Comparison of ENCODE assay signal across 1 cellular context in the genomic region with DNA sequence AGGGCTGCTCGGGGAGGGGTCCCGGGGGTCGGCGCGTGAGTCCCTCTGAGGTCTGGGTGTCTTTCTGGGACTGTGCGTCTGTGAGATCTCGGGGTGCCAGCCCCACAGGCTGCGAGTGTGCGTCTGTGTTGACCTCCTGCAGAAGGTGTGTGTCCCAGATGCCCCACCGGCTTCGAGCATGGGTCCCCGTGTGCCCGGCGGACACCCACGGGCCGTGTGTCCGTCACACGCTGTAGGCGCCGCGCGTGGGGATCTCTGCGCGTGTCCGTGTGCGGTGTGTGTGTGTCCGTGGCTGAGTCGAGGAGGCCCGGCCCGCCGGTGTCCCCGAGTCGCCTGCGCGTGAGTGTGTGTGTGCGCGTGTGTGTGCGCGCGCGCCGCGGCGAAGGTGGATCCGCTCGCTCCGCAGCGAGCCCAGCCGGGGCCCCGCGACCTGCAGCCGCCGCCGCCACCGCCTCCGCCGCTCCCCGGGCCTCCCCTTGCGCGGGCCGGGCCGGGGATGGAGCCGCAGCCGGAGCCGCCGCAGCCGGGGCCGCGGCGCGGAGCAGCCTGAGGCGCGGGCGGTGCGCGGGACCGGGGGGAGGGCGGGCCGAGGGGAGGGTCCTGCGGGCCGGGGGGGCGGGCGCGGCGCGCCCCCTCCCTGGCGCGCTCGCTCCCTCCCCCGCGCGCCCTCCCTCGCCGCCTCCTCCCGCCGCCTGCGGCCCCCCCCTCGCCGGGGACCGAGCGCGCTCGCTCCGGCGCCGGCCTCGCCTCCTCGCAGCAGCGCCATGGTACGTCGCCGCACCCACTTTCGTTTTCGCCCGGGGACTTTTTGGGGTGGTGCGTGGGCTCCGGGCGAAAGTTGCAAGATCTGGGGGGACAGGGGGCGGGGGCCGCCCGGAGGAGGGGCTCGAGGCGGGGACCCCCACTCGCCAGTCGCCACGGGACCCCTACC.
TF ChIP-seq lines count a peak whose summit lies in the region.

No MANE protein-coding gene starts in this region.

TF ChIP-seq in K562, 482 proteins besides CTCF, POLR2A, EP300 and RAD21 (continued from another document and continues in another):
- no peak for TF ChIP-seq NCOA4 (IDR thresholded peaks at IDR 0.05; ENCODE audit: partially characterized antibody)
- TF ChIP-seq CXXC5 (CRISPR knock-in tag; IDR thresholded peaks at IDR 0.05): peak; percentile 68
- no peak for TF ChIP-seq PTTG1 (tag; IDR thresholded peaks at IDR 0.05; ENCODE audit: low read depth)
- TF ChIP-seq, protein P1, sequence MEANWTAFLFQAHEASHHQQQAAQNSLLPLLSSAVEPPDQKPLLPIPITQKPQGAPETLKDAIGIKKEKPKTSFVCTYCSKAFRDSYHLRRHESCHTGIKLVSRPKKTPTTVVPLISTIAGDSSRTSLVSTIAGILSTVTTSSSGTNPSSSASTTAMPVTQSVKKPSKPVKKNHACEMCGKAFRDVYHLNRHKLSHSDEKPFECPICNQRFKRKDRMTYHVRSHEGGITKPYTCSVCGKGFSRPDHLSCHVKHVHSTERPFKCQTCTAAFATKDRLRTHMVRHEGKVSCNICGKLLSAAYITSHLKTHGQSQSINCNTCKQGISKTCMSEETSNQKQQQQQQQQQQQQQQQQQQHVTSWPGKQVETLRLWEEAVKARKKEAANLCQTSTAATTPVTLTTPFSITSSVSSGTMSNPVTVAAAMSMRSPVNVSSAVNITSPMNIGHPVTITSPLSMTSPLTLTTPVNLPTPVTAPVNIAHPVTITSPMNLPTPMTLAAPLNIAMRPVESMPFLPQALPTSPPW (CRISPR knock-in tag; IDR thresholded peaks at IDR 0.05): peak; percentile 99
- no peak for TF ChIP-seq E2F1 (CRISPR knock-in tag; IDR thresholded peaks at IDR 0.05)
- TF ChIP-seq ZBTB33 (CRISPR knock-in tag; IDR thresholded peaks at IDR 0.05): no peak
- 0 out of 2 replicates have a peak, but pooled peaks have one; percentile 63 for TF ChIP-seq RBM14 (IDR thresholded peaks at IDR 0.05; ENCODE audit: borderline replicate concordance, insufficient read depth, low read depth, low read length)
- peak in 1 of 2 experiments; percentile 13; a peak in 1 of 4 replicates for TF ChIP-seq HDAC1 (IDR thresholded peaks at IDR 0.05)
- TF ChIP-seq, protein P2, sequence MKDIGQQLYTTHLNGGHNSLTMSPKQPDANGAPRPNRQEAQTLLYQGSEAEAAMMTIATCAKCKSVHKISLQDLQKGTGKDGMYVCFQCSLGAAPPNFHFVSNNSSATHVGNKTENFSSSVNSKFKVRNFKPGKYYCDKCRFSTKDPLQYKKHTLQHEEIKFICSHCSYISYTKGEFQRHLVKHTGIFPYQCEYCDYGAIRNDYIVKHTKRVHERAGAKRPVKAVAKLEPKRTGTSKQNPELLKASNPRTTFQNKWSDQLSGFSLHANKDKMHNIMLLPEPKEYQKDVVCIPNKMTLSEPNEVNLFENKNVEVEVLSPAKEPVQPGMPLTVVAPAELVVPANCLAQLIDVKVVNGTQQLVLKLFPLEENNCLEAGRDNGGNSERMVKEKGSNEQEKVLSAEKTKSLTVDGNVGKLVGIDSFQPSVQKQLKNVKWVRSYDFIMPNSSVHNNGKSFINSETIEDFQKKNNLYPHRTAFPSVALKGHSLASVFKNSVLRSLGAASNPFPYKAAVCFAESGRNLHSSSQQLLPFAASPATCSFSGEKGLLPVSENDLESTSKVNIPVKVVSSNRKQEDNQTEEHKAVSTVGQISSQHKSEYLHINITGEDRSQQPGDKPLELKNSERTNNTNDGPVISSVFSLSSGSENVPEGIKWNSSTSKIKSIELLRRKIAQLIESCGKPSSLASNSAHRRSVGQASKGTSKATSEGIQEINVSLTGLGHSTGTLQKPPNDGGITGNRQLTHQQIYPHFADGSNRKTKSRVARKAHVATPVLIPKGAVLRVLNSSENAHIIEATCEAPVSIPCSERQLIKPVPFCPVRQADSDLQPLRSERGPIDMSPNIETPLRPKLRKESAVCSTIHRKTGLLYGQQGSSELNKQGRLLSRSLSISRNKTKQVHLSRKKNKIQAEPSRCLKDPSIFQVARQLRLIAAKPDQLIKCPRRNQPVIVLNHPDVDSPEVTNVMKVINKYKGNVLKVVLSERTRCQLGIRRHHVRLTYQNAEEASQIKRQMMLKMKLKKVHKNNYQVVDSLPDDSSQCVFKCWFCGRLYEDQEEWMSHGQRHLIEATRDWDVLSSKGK (CRISPR knock-in tag; IDR thresholded peaks at IDR 0.05): no peak
- TF ChIP-seq, protein P3, sequence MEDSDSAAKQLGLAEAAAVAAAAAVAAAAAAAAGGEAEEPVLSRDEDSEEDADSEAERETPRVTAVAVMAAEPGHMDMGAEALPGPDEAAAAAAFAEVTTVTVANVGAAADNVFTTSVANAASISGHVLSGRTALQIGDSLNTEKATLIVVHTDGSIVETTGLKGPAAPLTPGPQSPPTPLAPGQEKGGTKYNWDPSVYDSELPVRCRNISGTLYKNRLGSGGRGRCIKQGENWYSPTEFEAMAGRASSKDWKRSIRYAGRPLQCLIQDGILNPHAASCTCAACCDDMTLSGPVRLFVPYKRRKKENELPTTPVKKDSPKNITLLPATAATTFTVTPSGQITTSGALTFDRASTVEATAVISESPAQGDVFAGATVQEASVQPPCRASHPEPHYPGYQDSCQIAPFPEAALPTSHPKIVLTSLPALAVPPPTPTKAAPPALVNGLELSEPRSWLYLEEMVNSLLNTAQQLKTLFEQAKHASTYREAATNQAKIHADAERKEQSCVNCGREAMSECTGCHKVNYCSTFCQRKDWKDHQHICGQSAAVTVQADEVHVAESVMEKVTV (CRISPR knock-in tag; IDR thresholded peaks at IDR 0.05): no peak
- TF ChIP-seq JUNB (CRISPR knock-in tag; conservative IDR thresholded peaks at IDR 0.05): no peak
- TF ChIP-seq AFF1 (IDR thresholded peaks at IDR 0.05; ENCODE audit: low read depth in 1 of 2, partially characterized antibody in 2 of 2): no peak
- TF ChIP-seq TAF7 (tag; IDR thresholded peaks at IDR 0.05): no peak
- TF ChIP-seq PCBP1 (IDR thresholded peaks at IDR 0.05; ENCODE audit: low read depth, low read length, poor library complexity, severe bottlenecking): peak; percentile 29
- TF ChIP-seq ZBTB8A (IDR thresholded peaks at IDR 0.05; ENCODE audit: partially characterized antibody): no peak
- no peak for TF ChIP-seq ZNF324 (CRISPR knock-in tag; IDR thresholded peaks at IDR 0.05)
- TF ChIP-seq IRF2 (CRISPR knock-in tag; IDR thresholded peaks at IDR 0.05): peak; percentile 92
- peak; percentile 67 for TF ChIP-seq SMAD4 (CRISPR knock-in tag; conservative IDR thresholded peaks at IDR 0.05)
- no peak for TF ChIP-seq ZNF76 (CRISPR knock-in tag; IDR thresholded peaks at IDR 0.05; ENCODE audit: borderline replicate concordance)
- no peak for TF ChIP-seq RBM17 (IDR thresholded peaks at IDR 0.05; ENCODE audit: borderline replicate concordance, low read depth, low read length)
- no peak for TF ChIP-seq SRSF3 (IDR thresholded peaks at IDR 0.05; ENCODE audit: insufficient read depth, low read length)
- peak; percentile 47 for TF ChIP-seq MAX (CRISPR knock-in tag; IDR thresholded peaks at IDR 0.05)
- TF ChIP-seq POLR2G (IDR thresholded peaks at IDR 0.05; ENCODE audit: low read depth, low read length): peak; percentile 57
- no peak for TF ChIP-seq E2F4 (CRISPR knock-in tag; IDR thresholded peaks at IDR 0.05; ENCODE audit: low read depth)
- TF ChIP-seq ZNF436 (CRISPR knock-in tag; IDR thresholded peaks at IDR 0.05): no peak
- TF ChIP-seq CAMTA2 (CRISPR knock-in tag; conservative IDR thresholded peaks at IDR 0.05): no peak
- TF ChIP-seq CCAR2 (IDR thresholded peaks at IDR 0.05; ENCODE audit: low read depth, low read length): no peak
- TF ChIP-seq, protein P4, sequence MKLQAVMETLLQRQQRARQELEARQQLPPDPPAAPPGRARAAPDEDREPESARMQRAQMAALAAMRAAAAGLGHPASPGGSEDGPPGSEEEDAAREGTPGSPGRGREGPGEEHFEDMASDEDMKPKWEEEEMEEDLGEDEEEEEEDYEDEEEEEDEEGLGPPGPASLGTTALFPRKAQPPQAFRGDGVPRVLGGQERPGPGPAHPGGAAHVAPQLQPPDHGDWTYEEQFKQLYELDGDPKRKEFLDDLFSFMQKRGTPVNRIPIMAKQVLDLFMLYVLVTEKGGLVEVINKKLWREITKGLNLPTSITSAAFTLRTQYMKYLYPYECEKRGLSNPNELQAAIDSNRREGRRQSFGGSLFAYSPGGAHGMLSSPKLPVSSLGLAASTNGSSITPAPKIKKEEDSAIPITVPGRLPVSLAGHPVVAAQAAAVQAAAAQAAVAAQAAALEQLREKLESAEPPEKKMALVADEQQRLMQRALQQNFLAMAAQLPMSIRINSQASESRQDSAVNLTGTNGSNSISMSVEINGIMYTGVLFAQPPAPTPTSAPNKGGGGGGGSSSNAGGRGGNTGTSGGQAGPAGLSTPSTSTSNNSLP (IDR thresholded peaks at IDR 0.05; ENCODE audit: borderline replicate concordance, low read depth, low read length): no peak
- TF ChIP-seq TEAD2 (tag; IDR thresholded peaks at IDR 0.05): no peak
- TF ChIP-seq NR3C1 (CRISPR knock-in tag; IDR thresholded peaks at IDR 0.05): no peak
- TF ChIP-seq SOX6 (IDR thresholded peaks at IDR 0.05): no peak
- TF ChIP-seq, protein P5, sequence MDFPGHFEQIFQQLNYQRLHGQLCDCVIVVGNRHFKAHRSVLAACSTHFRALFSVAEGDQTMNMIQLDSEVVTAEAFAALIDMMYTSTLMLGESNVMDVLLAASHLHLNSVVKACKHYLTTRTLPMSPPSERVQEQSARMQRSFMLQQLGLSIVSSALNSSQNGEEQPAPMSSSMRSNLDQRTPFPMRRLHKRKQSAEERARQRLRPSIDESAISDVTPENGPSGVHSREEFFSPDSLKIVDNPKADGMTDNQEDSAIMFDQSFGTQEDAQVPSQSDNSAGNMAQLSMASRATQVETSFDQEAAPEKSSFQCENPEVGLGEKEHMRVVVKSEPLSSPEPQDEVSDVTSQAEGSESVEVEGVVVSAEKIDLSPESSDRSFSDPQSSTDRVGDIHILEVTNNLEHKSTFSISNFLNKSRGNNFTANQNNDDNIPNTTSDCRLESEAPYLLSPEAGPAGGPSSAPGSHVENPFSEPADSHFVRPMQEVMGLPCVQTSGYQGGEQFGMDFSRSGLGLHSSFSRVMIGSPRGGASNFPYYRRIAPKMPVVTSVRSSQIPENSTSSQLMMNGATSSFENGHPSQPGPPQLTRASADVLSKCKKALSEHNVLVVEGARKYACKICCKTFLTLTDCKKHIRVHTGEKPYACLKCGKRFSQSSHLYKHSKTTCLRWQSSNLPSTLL (IDR thresholded peaks at IDR 0.05): no peak
